ENCODE assay signal across 18 cellular contexts in the genomic region with DNA sequence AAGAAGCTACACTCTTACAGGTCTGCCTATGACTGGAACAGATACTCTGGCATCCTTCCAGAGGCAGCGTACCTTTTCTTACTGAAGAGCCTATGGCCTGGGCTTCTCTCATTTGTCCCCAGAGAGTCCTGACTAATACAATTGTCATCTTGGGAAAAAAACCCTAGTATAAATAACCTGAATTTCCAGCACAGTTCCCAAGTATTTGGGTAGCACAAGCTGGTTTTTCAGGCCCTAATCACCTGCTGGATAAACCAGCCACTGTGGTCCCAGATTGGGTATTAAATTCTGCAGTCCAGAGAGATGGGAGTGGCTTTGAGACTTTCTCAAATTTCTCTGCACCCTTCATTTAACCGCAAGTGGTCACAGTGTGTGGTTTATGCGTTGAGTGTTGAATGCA.
DNase-seq lines count a peak whose midpoint lies in the region; ATAC-seq and TF ChIP-seq lines count a peak whose summit lies in the region.
"Had no signal": no experiment of that assay in that cellular context is flagged by ENCODE, and none has a peak within 500 bp of the region (broad histone marks: within the 10 kb centered on the region; RNA-seq: fewer than 3 reads in every experiment).

No MANE protein-coding gene starts in this region.

- TF ChIP-seq CTCF in RWPE2 (IDR thresholded peaks at IDR 0.05; ENCODE audit: poor library complexity, severe bottlenecking) (no peak), nephron progenitor cell (IDR thresholded peaks at IDR 0.05) (no peak)

- peaks cover 5% of the 10 kb centered on the region for H3K9me3 Mint-ChIP-seq in nephron progenitor cell
- peaks cover 0 to 4% of the 10 kb centered on the region in 2 donors for H3K9me3 Mint-ChIP-seq in effector memory CD8-positive, alpha-beta T cell
- H3K9me3 Mint-ChIP-seq: naive thymus-derived CD8-positive, alpha-beta T cell had no signal

- H4K91ac ChIP-seq in mesenchymal stem cell (ENCODE audit: low read length): no peak overlapping the region

- peak; percentile 75 for DNase-seq in DMS53 (lab: John Stamatoyannopoulos, UW)
- DNase-seq in NCI-H187 (lab: John Stamatoyannopoulos, UW): peak; percentile 2 to 10
- DNase-seq in RWPE2 (ENCODE audit: low spot score): no peak
- peak; percentile 13 for DNase-seq in mesenchymal stem cell
- no peak for DNase-seq in nephron progenitor cell
- DNase-seq in NCI-H1048 (lab: John Stamatoyannopoulos, UW): no peak
- DNase-seq in effector memory CD8-positive, alpha-beta T cell: no peak
- DNase-seq in ureter (ENCODE audit: low spot score): no peak
- DNase-seq: activated CD4-positive, alpha-beta T cell treated with anti-CD3 and anti-CD28 coated beads, Interleukin-2, amount 50 U/mL, for 4 hours; activated naive CD4-positive, alpha-beta T cell treated with Interleukin-2 at 50 U/mL for 16 hours; activated T-cell treated with anti-CD3 and anti-CD28 coated beads for 4 hours; islet precursor cell; mesendoderm; naive thymus-derived CD8-positive, alpha-beta T cell; RPMI8226; small intestine; stimulated activated CD8-positive, alpha-beta memory T cell treated with anti-CD3 and anti-CD28 coated beads, Interleukin-4, amount 100 ng/mL, for 48 hours had no signal

- no peak overlapping the region for H2BK12ac ChIP-seq in mesenchymal stem cell (ENCODE audit: low read length in 2 of 2)

- H3K4ac ChIP-seq in mesenchymal stem cell (ENCODE audit: low read depth in 1 of 2, low read length in 2 of 2): no peak overlapping the region

- H3K18ac ChIP-seq in mesenchymal stem cell (ENCODE audit: low read depth in 1 of 2, low read length in 2 of 2): no peak overlapping the region

- H3K9me3 ChIP-seq in RWPE2 (ENCODE audit: severe bottlenecking) (no peaks in the 10 kb centered on the region), mesenchymal stem cell (ENCODE audit: control insufficient read depth, low read length) (no peaks in the 10 kb centered on the region)

- no peaks in the 10 kb centered on the region for H3K36me3 ChIP-seq in RWPE2 (ENCODE audit: low read depth)
- no peaks in the 10 kb centered on the region for H3K36me3 ChIP-seq in mesenchymal stem cell (ENCODE audit: control insufficient read depth in 1 of 2, insufficient read depth in 2 of 2, low read depth in 1 of 2, low read length in 2 of 2)

- no peak overlapping the region for H3K4me3 Mint-ChIP-seq in nephron progenitor cell
- H3K4me3 Mint-ChIP-seq in effector memory CD8-positive, alpha-beta T cell: no peak overlapping the region
- H3K4me3 Mint-ChIP-seq: naive thymus-derived CD8-positive, alpha-beta T cell had no signal

- H2BK15ac ChIP-seq in mesenchymal stem cell (ENCODE audit: low read depth, poor library complexity, severe bottlenecking): no peak overlapping the region

- no peak overlapping the region for H2AK5ac ChIP-seq in mesenchymal stem cell (ENCODE audit: low read length, severe bottlenecking)

- no peak overlapping the region for H3K27ac Mint-ChIP-seq in nephron progenitor cell
- H3K27ac Mint-ChIP-seq in effector memory CD8-positive, alpha-beta T cell: no peak overlapping the region
- H3K27ac Mint-ChIP-seq: naive thymus-derived CD8-positive, alpha-beta T cell had no signal

- no peaks in the 10 kb centered on the region for H3K36me3 Mint-ChIP-seq in nephron progenitor cell (ENCODE audit: low read depth)
- peaks cover 4% of the 10 kb centered on the region for H3K36me3 Mint-ChIP-seq in effector memory CD8-positive, alpha-beta T cell (ENCODE audit: insufficient read depth)
- H3K36me3 Mint-ChIP-seq: naive thymus-derived CD8-positive, alpha-beta T cell had no signal

- ATAC-seq in RWPE2 (ENCODE audit: low read depth): peak; percentile 80
- no peak for ATAC-seq in effector memory CD8-positive, alpha-beta T cell (replicated peaks)
- ATAC-seq: naive thymus-derived CD8-positive, alpha-beta T cell had no signal

- no peaks in the 10 kb centered on the region for H3K27me3 ChIP-seq in RWPE2 (ENCODE audit: insufficient read depth, poor library complexity, severe bottlenecking)
- peaks cover 2 to 21% of the 10 kb centered on the region in 2 experiments for H3K27me3 ChIP-seq in mesenchymal stem cell (ENCODE audit: control insufficient read depth in 1 of 2, insufficient read depth in 1 of 2, low read length in 2 of 2)
- H3K27me3 ChIP-seq: hepatocyte had no signal

- H3K4me3 ChIP-seq in RWPE2 (ENCODE audit: severe bottlenecking): no peak overlapping the region
- no peak overlapping the region for H3K4me3 ChIP-seq in mesenchymal stem cell (ENCODE audit: insufficient read depth in 1 of 2, low read depth in 1 of 2, low read length in 2 of 2)
- H3K4me3 ChIP-seq: hepatocyte had no signal

- no peak overlapping the region for H3K4me2 ChIP-seq in mesenchymal stem cell (ENCODE audit: low read length, poor library complexity, severe bottlenecking)
- H3K4me2 ChIP-seq: hepatocyte had no signal

- no peak overlapping the region for H3K14ac ChIP-seq in mesenchymal stem cell (ENCODE audit: low read length in 2 of 2)

- no peak overlapping the region for H3K23ac ChIP-seq in mesenchymal stem cell (ENCODE audit: low read length in 2 of 2)

- H3K4me1 Mint-ChIP-seq in nephron progenitor cell: peaks cover 21% of the 10 kb centered on the region
- H3K4me1 Mint-ChIP-seq in effector memory CD8-positive, alpha-beta T cell (ENCODE audit: low read depth in 2 of 2): no peaks in the 10 kb centered on the region
- H3K4me1 Mint-ChIP-seq: naive thymus-derived CD8-positive, alpha-beta T cell had no signal

- peaks cover 17% of the 10 kb centered on the region for H3K27me3 Mint-ChIP-seq in nephron progenitor cell (ENCODE audit: low read depth, poor library complexity)
- H3K27me3 Mint-ChIP-seq in effector memory CD8-positive, alpha-beta T cell: no peaks in the 10 kb centered on the region

- H3K27ac ChIP-seq in RWPE2 (ENCODE audit: poor library complexity, severe bottlenecking): no peak overlapping the region
- H3K27ac ChIP-seq in mesenchymal stem cell (ENCODE audit: low read length, poor library complexity, severe bottlenecking): no peak overlapping the region
- H3K27ac ChIP-seq: hepatocyte had no signal

- H2BK120ac ChIP-seq in mesenchymal stem cell (ENCODE audit: low read depth, low read length): no peak overlapping the region

- no peak overlapping the region for H2BK5ac ChIP-seq in mesenchymal stem cell (ENCODE audit: low read depth, low read length, poor library complexity, severe bottlenecking)

- H3K4me1 ChIP-seq in RWPE2 (ENCODE audit: insufficient read depth, poor library complexity, severe bottlenecking) (no peaks in the 10 kb centered on the region), mesenchymal stem cell (ENCODE audit: control insufficient read depth, insufficient read depth, low read depth, low read length) (peaks cover 3% of the 10 kb centered on the region)

- no peaks in the 10 kb centered on the region for H3K79me1 ChIP-seq in mesenchymal stem cell (replicated peaks; ENCODE audit: low read length, poor library complexity, severe bottlenecking)

- H3K9ac ChIP-seq in mesenchymal stem cell (ENCODE audit: low read length): no peak overlapping the region

- 70% methylated on average over 2 of the region's 3 CpGs for WGBS in mesenchymal stem cell

- H2AFZ ChIP-seq in mesenchymal stem cell (ENCODE audit: low read depth, low read length): no peak overlapping the region
- H2AFZ ChIP-seq: hepatocyte had no signal

- no peak overlapping the region for H4K8ac ChIP-seq in mesenchymal stem cell (ENCODE audit: low read length)

Comparison
In these comparisons a context has a peak if more than half of its experiments do, and no peak if none do; other contexts are left out.
1. DNase-seq: peak in DMS53 (single experiment), NCI-H187 (2 of 2) and mesenchymal stem cell (single experiment); none in RWPE2 (single experiment), nephron progenitor cell (single experiment), NCI-H1048 (single experiment), effector memory CD8-positive, alpha-beta T cell (0 of 3) and ureter (single experiment).